In genomic region chr2:102592601-102593000, GRCh38 we compare ENCODE assay signal across 10 cellular contexts. TPM values are rescaled to one million over a fixed set of nuclear protein-coding genes. Genes with fewer than 3 reads are reported as not detected.
DNase-seq lines count a peak whose midpoint lies in the region; ATAC-seq and TF ChIP-seq lines count a peak whose summit lies in the region.
"Had no signal": no experiment of that assay in that cellular context is flagged by ENCODE, and none has a peak within 500 bp of the region (broad histone marks: within the 10 kb centered on the region; RNA-seq: fewer than 3 reads in every experiment).

No MANE protein-coding gene starts in this region.

- no peaks in the 10 kb centered on the region for H3K9me3 ChIP-seq in right lobe of liver
- no peaks in the 10 kb centered on the region for H3K9me3 ChIP-seq in gastrocnemius medialis

- TF ChIP-seq CTCF in GM23338 (conservative IDR thresholded peaks at IDR 0.05; ENCODE audit: low read depth in 2 of 2) (peak; percentile 70 to 80), right lobe of liver (IDR thresholded peaks at IDR 0.05) (peak; percentile 14 to 33 (median 26)), gastrocnemius medialis (IDR thresholded peaks at IDR 0.05 in 4 of 5, conservative IDR thresholded peaks at IDR 0.05 in 1 of 5) (peak in 1 of 5 experiments; percentile 19)

- H3K4me1 Mint-ChIP-seq in GM23338, result no peaks in the 10 kb centered on the region
- no peaks in the 10 kb centered on the region for H3K4me1 Mint-ChIP-seq in activated CD8-positive, alpha-beta T cell treated with anti-CD3 and anti-CD28 coated beads, Interleukin-2, amount 10 ng/mL, durations not matched to agents 7 days and 5 days (ENCODE audit: low read depth)

- no peak for TF ChIP-seq POLR2A in right lobe of liver (IDR thresholded peaks at IDR 0.05)
- no peak for TF ChIP-seq POLR2A in gastrocnemius medialis (IDR thresholded peaks at IDR 0.05)

- H3K9me3 Mint-ChIP-seq in GM23338, result no peaks in the 10 kb centered on the region
- no peaks in the 10 kb centered on the region for H3K9me3 Mint-ChIP-seq in activated CD8-positive, alpha-beta T cell treated with anti-CD3 and anti-CD28 coated beads, Interleukin-2, amount 10 ng/mL, durations not matched to agents 7 days and 5 days (ENCODE audit: insufficient read depth)
- H3K9me3 Mint-ChIP-seq: nephron had no signal

- ATAC-seq in GM23338, result no peak
- no peak for ATAC-seq in activated CD8-positive, alpha-beta T cell treated with anti-CD3 and anti-CD28 coated beads, Interleukin-2, amount 10 ng/mL, durations not matched to agents 7 days and 5 days
- no peak for ATAC-seq in right lobe of liver
- no peak for ATAC-seq in HG03045 (IDR thresholded peaks at IDR 0.05; ENCODE audit: unreplicated experiment)
- no peak for ATAC-seq in gastrocnemius medialis
- ATAC-seq in GM21576 (IDR thresholded peaks at IDR 0.05; ENCODE audit: unreplicated experiment), result no peak

- DNase-seq in AML-193 (lab: John Stamatoyannopoulos, UW) (peak; percentile 49 to 60), GM23338 (ENCODE audit: low spot score) (peak; percentile 59), right lobe of liver (no peak), gastrocnemius medialis (no peak), hippocampal formation (lab: John Stamatoyannopoulos, UW) (no peak)
- DNase-seq in activated CD8-positive, alpha-beta T cell treated with anti-CD3 and anti-CD28 coated beads, Interleukin-2, amount 10 ng/mL, durations not matched to agents 7 days and 5 days, result peak; percentile 41
- DNase-seq: SHP77 treated with DMSO at 0.1 percent for 48 hours had no signal

- POLR2A ChIA-PET in activated CD8-positive, alpha-beta T cell treated with anti-CD3 and anti-CD28 coated beads, Interleukin-2, amount 10 ng/mL, durations not matched to agents 7 days and 5 days (lab: Charles Lee), result no interaction called here

- 71% methylated on average over 2 of the region's 2 CpGs for WGBS in right lobe of liver (ENCODE audit: insufficient coverage, low coverage, low lambda C conversion rate, missing lambda C conversion rate)

- H4K20me1 ChIP-seq in GM23338 (replicated peaks; ENCODE audit: insufficient read depth), result no peaks in the 10 kb centered on the region

- no peak overlapping the region for H2AFZ ChIP-seq in GM23338

- no peak overlapping the region for H3K4me2 ChIP-seq in GM23338

- no peaks in the 10 kb centered on the region for H3K36me3 Mint-ChIP-seq in GM23338 (ENCODE audit: low read depth)
- no peaks in the 10 kb centered on the region for H3K36me3 Mint-ChIP-seq in activated CD8-positive, alpha-beta T cell treated with anti-CD3 and anti-CD28 coated beads, Interleukin-2, amount 10 ng/mL, durations not matched to agents 7 days and 5 days (ENCODE audit: low read depth)

- H3K27me3 Mint-ChIP-seq in GM23338 (ENCODE audit: insufficient read depth, low read depth, poor library complexity), result no peaks in the 10 kb centered on the region
- peaks cover 30% of the 10 kb centered on the region for H3K27me3 Mint-ChIP-seq in activated CD8-positive, alpha-beta T cell treated with anti-CD3 and anti-CD28 coated beads, Interleukin-2, amount 10 ng/mL, durations not matched to agents 7 days and 5 days (ENCODE audit: low read depth)

- no peaks in the 10 kb centered on the region for H3K79me2 ChIP-seq in GM23338 (replicated peaks; ENCODE audit: insufficient read depth)

- intact Hi-C loops in right lobe of liver (cut with DNase I) (no loop called here), gastrocnemius medialis (cut with DNase I; ENCODE audit: low total_unique reads) (loop anchor here (2.0 kb wide), 1 partner anchor 120 kb away; the partner anchor contains the start of gene SLC9A4)

- H3F3A ChIP-seq in GM23338 (replicated peaks; ENCODE audit: low read depth), result no peaks in the 10 kb centered on the region

- no peak overlapping the region for H3K4me3 Mint-ChIP-seq in GM23338
- H3K4me3 Mint-ChIP-seq in activated CD8-positive, alpha-beta T cell treated with anti-CD3 and anti-CD28 coated beads, Interleukin-2, amount 10 ng/mL, durations not matched to agents 7 days and 5 days, result no peak overlapping the region
- H3K4me3 Mint-ChIP-seq: nephron had no signal

- no peaks in the 10 kb centered on the region for H3K9me2 ChIP-seq in GM23338 (ENCODE audit: insufficient read depth)

- CTCF ChIA-PET in activated CD8-positive, alpha-beta T cell treated with anti-CD3 and anti-CD28 coated beads, Interleukin-2, amount 10 ng/mL, durations not matched to agents 7 days and 5 days (lab: Charles Lee), result interaction anchor here (1.2 kb wide), 1 partner anchor 120 kb away, joined by 5 read pairs; the partner anchor contains the start of gene SLC9A4

- in situ Hi-C loops in gastrocnemius medialis (cut with MboI; ENCODE audit: low sequenced_read_pairs in 4 of 4), result no loop called here

- H3K27me3 ChIP-seq in GM23338 (ENCODE audit: insufficient read depth) (no peaks in the 10 kb centered on the region), right lobe of liver (no peaks in the 10 kb centered on the region), gastrocnemius medialis (no peaks in the 10 kb centered on the region)

- H3K27ac Mint-ChIP-seq in GM23338, result no peak overlapping the region
- H3K27ac Mint-ChIP-seq in activated CD8-positive, alpha-beta T cell treated with anti-CD3 and anti-CD28 coated beads, Interleukin-2, amount 10 ng/mL, durations not matched to agents 7 days and 5 days, result no peak overlapping the region
- H3K27ac Mint-ChIP-seq: nephron had no signal

- no peak overlapping the region for H3K27ac ChIP-seq in GM23338 (ENCODE audit: low read depth)
- no peak overlapping the region for H3K27ac ChIP-seq in right lobe of liver
- H3K27ac ChIP-seq in gastrocnemius medialis, result no peak overlapping the region

- H3K4me1 ChIP-seq in GM23338 (ENCODE audit: insufficient read depth) (no peaks in the 10 kb centered on the region), right lobe of liver (no peaks in the 10 kb centered on the region), gastrocnemius medialis (peaks cover 0 to 9% of the 10 kb centered on the region in 2 donors)

- H3K4me3 ChIP-seq in GM23338 (no peak overlapping the region), right lobe of liver (no peak overlapping the region), gastrocnemius medialis (no peak overlapping the region)

- H3K36me3 ChIP-seq in GM23338 (ENCODE audit: insufficient read depth) (no peaks in the 10 kb centered on the region), right lobe of liver (no peaks in the 10 kb centered on the region), gastrocnemius medialis (no peaks in the 10 kb centered on the region)

RNA-seq across cellular contexts. Expression of gene SLC9A2, which starts 26.8 kb away (rescaled TPM):
- 0.08 and 0.24 TPM in 2 replicates for total RNA-seq in GM23338 (2014; rRNA removed; shearing (Covaris generic))
- 0.03 and 0.05 TPM in 2 replicates for polyA plus RNA-seq in GM23338 (2016; fragmentation: Nextera tagmentation; extraction: Ambion mirVana)
- total RNA-seq in activated CD8-positive, alpha-beta T cell treated with anti-CD3 and anti-CD28 coated beads, Interleukin-2, amount 10 ng/mL, durations not matched to agents 7 days and 5 days, result not detected
- total RNA-seq in right lobe of liver (under 1 TPM in 1 of 6 experiments, not detected in 5; 0.06 TPM), gastrocnemius medialis (1 to 10 TPM; 2.5 to 7.4 (median 5.6) TPM)

Comparison
In these comparisons a context has a peak if more than half of its experiments do, and no peak if none do; other contexts are left out.
1. DNase-seq: peak in AML-193 (2 of 2), GM23338 (single experiment) and activated CD8-positive, alpha-beta T cell treated with anti-CD3 and anti-CD28 coated beads, Interleukin-2, amount 10 ng/mL, durations not matched to agents 7 days and 5 days (single experiment); none in right lobe of liver (0 of 3), gastrocnemius medialis (0 of 2) and hippocampal formation (0 of 2).